In the genomic region with DNA sequence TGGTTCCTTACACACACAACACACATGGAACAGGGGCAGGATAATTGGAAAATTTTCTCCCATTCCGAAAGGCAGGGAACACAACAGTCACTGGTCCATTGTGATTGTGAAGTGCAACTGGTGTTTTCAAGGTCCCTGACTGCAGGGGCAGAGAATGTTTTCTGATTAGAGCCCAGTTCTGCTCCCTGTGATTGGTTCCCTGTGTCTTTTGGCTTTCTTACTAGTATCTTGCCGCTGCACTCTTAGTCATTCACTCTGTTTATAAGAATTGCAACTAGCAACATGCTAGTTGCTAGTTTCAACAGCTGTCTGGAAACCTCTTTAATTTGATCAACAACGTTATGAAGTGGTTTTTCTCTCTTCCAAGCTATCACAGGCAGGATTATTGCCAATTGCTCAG, we compare ENCODE assay signal across 1 cellular context.
TF ChIP-seq lines count a peak whose summit lies in the region.

No MANE protein-coding gene starts in this region.

TF ChIP-seq in GM23338, 12 proteins besides CTCF, POLR2A, EP300 and RAD21 (continued from another document):
- TF ChIP-seq, protein P1, sequence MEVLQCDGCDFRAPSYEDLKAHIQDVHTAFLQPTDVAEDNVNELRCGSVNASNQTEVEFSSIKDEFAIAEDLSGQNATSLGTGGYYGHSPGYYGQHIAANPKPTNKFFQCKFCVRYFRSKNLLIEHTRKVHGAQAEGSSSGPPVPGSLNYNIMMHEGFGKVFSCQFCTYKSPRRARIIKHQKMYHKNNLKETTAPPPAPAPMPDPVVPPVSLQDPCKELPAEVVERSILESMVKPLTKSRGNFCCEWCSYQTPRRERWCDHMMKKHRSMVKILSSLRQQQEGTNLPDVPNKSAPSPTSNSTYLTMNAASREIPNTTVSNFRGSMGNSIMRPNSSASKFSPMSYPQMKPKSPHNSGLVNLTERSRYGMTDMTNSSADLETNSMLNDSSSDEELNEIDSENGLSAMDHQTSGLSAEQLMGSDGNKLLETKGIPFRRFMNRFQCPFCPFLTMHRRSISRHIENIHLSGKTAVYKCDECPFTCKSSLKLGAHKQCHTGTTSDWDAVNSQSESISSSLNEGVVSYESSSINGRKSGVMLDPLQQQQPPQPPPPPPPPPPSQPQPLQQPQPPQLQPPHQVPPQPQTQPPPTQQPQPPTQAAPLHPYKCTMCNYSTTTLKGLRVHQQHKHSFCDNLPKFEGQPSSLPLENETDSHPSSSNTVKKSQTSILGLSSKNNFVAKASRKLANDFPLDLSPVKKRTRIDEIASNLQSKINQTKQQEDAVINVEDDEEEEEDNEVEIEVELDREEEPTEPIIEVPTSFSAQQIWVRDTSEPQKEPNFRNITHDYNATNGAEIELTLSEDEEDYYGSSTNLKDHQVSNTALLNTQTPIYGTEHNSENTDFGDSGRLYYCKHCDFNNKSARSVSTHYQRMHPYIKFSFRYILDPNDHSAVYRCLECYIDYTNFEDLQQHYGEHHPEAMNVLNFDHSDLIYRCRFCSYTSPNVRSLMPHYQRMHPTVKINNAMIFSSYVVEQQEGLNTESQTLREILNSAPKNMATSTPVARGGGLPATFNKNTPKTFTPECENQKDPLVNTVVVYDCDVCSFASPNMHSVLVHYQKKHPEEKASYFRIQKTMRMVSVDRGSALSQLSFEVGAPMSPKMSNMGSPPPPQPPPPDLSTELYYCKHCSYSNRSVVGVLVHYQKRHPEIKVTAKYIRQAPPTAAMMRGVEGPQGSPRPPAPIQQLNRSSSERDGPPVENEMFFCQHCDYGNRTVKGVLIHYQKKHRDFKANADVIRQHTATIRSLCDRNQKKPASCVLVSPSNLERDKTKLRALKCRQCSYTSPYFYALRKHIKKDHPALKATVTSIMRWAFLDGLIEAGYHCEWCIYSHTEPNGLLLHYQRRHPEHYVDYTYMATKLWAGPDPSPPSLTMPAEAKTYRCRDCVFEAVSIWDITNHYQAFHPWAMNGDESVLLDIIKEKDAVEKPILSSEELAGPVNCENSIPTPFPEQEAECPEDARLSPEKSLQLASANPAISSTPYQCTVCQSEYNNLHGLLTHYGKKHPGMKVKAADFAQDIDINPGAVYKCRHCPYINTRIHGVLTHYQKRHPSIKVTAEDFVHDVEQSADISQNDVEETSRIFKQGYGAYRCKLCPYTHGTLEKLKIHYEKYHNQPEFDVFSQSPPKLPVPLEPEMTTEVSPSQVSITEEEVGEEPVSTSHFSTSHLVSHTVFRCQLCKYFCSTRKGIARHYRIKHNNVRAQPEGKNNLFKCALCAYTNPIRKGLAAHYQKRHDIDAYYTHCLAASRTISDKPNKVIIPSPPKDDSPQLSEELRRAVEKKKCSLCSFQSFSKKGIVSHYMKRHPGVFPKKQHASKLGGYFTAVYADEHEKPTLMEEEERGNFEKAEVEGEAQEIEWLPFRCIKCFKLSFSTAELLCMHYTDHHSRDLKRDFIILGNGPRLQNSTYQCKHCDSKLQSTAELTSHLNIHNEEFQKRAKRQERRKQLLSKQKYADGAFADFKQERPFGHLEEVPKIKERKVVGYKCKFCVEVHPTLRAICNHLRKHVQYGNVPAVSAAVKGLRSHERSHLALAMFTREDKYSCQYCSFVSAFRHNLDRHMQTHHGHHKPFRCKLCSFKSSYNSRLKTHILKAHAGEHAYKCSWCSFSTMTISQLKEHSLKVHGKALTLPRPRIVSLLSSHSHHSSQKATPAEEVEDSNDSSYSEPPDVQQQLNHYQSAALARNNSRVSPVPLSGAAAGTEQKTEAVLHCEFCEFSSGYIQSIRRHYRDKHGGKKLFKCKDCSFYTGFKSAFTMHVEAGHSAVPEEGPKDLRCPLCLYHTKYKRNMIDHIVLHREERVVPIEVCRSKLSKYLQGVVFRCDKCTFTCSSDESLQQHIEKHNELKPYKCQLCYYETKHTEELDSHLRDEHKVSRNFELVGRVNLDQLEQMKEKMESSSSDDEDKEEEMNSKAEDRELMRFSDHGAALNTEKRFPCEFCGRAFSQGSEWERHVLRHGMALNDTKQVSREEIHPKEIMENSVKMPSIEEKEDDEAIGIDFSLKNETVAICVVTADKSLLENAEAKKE (CRISPR knock-in tag; IDR thresholded peaks at IDR 0.05): no peak
- TF ChIP-seq EZH2phosphoT487 (IDR thresholded peaks at IDR 0.05; ENCODE audit: unreplicated experiment): no peak
- no peak for TF ChIP-seq ZNF331 (CRISPR knock-in tag; IDR thresholded peaks at IDR 0.05; ENCODE audit: low read depth)
- TF ChIP-seq, protein P2, sequence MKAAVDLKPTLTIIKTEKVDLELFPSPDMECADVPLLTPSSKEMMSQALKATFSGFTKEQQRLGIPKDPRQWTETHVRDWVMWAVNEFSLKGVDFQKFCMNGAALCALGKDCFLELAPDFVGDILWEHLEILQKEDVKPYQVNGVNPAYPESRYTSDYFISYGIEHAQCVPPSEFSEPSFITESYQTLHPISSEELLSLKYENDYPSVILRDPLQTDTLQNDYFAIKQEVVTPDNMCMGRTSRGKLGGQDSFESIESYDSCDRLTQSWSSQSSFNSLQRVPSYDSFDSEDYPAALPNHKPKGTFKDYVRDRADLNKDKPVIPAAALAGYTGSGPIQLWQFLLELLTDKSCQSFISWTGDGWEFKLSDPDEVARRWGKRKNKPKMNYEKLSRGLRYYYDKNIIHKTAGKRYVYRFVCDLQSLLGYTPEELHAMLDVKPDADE (IDR thresholded peaks at IDR 0.05): no peak
